In genomic region chr7:112031689-112032088, GRCh38 we compare ENCODE assay signal across 28 cellular contexts.
"Had no signal": no experiment of that assay in that cellular context is flagged by ENCODE, and none has a peak within 500 bp of the region (broad histone marks: within the 10 kb centered on the region; RNA-seq: fewer than 3 reads in every experiment).

No MANE protein-coding gene starts in this region.

- H3K9me3 ChIP-seq: left lung, neutrophil, right atrium auricular region, right lobe of liver, stomach, testis, thyroid gland, transverse colon, upper lobe of left lung, vagina had no signal

- H3K4me2 ChIP-seq: hepatocyte, neural progenitor cell, smooth muscle cell had no signal

- H3K4me1 ChIP-seq: parathyroid adenoma, right lobe of liver, stomach, testis, thyroid gland, transverse colon, vagina had no signal

- H3K27me3 ChIP-seq: hepatocyte, left lung, neural progenitor cell, neutrophil, right atrium auricular region, right lobe of liver, stomach, testis, thyroid gland, transverse colon, upper lobe of left lung, vagina had no signal

- ATAC-seq: left cardiac atrium, left lung, natural killer cell had no signal

- H3K9ac ChIP-seq: neural progenitor cell, parathyroid adenoma had no signal

- H3K79me2 ChIP-seq: hepatocyte, parathyroid adenoma had no signal

- H3K36me3 ChIP-seq: left lung, neural progenitor cell, neutrophil, right atrium auricular region, right lobe of liver, stomach, thyroid gland, transverse colon, upper lobe of left lung, vagina had no signal

- H2AFZ ChIP-seq: hepatocyte, neural progenitor cell, parathyroid adenoma had no signal

- DNase-seq: kidney glomerular epithelial cell; left cardiac atrium; left lung; mesendoderm; naive B cell; natural killer cell; nephron progenitor cell; occipital lobe; right lobe of liver; stimulated activated CD4-positive, alpha-beta T cell treated with anti-CD3 and anti-CD28 coated beads, Interleukin-1b, Interleukin-23, amount 100 ng/mL, for 48 hours; stimulated activated CD4-positive, alpha-beta T cell treated with anti-CD3 and anti-CD28 coated beads, Interleukin-2, amount 100 ng/mL, for 48 hours; stimulated activated CD4-positive, alpha-beta T cell treated with anti-CD3 and anti-CD28 coated beads, Interleukin-4, amount 100 ng/mL, for 4 hours; stimulated activated CD8-positive, alpha-beta memory T cell treated with anti-CD3 and anti-CD28 coated beads, Interleukin-4, amount 100 ng/mL, for 48 hours; stimulated activated naive CD4-positive, alpha-beta T cell treated with Interleukin-2 at 50 U/mL for 16 hours; stomach; testis; thyroid gland; transverse colon; upper lobe of left lung had no signal

- FAIRE-seq: keratinocyte had no signal

- H3K27ac ChIP-seq: hepatocyte, left lung, neural progenitor cell, neutrophil, parathyroid adenoma, right atrium auricular region, right lobe of liver, stomach, testis, thyroid gland, transverse colon, upper lobe of left lung, vagina had no signal

- H3K4me3 ChIP-seq: hepatocyte, left lung, lung, neural progenitor cell, right atrium auricular region, right lobe of liver, smooth muscle cell, stomach, testis, thyroid gland, transverse colon, upper lobe of left lung, vagina had no signal
